8 cellular contexts compared by ENCODE assay signal in the genomic region with DNA sequence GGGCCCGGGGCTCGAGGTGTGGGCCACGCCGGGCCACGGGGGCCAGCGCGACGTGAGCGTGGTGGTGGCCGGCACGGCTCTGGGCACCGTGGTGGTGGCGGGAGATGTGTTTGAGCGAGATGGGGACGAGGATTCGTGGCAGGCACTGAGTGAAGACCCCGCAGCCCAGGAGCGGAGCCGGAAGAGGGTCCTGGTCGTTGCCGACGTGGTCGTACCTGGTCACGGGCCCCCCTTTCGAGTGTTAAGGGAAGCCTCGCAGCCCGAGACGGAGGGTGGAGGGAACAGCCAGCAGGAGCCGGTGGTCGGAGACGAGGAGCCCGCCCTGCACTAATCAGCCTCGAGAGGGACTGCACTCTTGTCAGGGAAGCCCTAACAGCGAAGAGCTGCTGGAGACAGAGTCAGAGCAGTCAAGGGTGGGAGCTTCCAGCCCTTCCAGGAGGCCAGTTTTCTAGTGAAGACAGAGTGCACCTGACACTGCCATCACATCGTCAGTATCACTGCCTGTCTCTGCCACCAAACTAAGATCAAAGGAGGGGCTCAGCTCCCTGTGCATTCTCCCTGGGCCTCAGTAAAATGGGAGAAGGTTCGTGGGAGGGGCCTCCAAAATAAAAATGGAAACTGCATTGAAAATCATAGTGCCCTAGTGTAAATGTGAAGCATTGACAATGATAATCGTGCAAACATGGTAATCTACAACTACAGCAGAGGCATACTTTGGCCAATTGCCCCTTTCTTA. TPM values are rescaled to one million over a fixed set of nuclear protein-coding genes. Genes with fewer than 3 reads are reported as not detected.
A peak's percentile ranks its signal among the peaks of the same experiment; 100 is the strongest.
DNase-seq lines count a peak whose midpoint lies in the region; ATAC-seq and TF ChIP-seq lines count a peak whose summit lies in the region.

No MANE protein-coding gene starts in this region.

- H3K4me1 Mint-ChIP-seq in T-cell = peaks cover 42 to 51% (median 45%) of the 10 kb centered on the region in 3 donors

- H3K9me3 ChIP-seq in GM23248 (ENCODE audit: low read depth) (no peaks in the 10 kb centered on the region), muscle layer of colon (ENCODE audit: low read length) (no peaks in the 10 kb centered on the region), aorta (ENCODE audit: control insufficient read depth, low read length) (no peaks in the 10 kb centered on the region)

- peaks cover 3% of the 10 kb centered on the region; the same call in 1 of the 2 replicates for H3K4me1 ChIP-seq in GM23248 (ENCODE audit: insufficient read depth)
- H3K4me1 ChIP-seq in muscle layer of colon (ENCODE audit: insufficient read depth, low read length) = peaks cover 19% of the 10 kb centered on the region
- no peaks in the 10 kb centered on the region for H3K4me1 ChIP-seq in aorta (ENCODE audit: control insufficient read depth in 1 of 2, insufficient read depth in 2 of 2, low read length in 2 of 2)

- H3K79me2 ChIP-seq in GM23248 (ENCODE audit: insufficient read depth) = peaks cover 5% of the 10 kb centered on the region; the same call in 1 of the 2 replicates

- H3K27me3 ChIP-seq in BJ (ENCODE audit: control insufficient read depth, insufficient read depth, low read length) (no peaks in the 10 kb centered on the region), GM23248 (replicated peaks; ENCODE audit: insufficient read depth) (no peaks in the 10 kb centered on the region), dorsolateral prefrontal cortex (no peaks in the 10 kb centered on the region), muscle layer of colon (ENCODE audit: control insufficient read depth in 1 of 2, insufficient read depth in 2 of 2, low read length in 2 of 2) (no peaks in the 10 kb centered on the region), aorta (ENCODE audit: control insufficient read depth in 1 of 2, insufficient read depth in 2 of 2, low read length in 1 of 2) (no peaks in the 10 kb centered on the region)

- ATAC-seq in T-cell (replicated peaks in 1 of 4) = no peak
- peak; percentile 9 for ATAC-seq in aorta (ENCODE audit: low FRiP score)
- no peak for ATAC-seq in left lobe of liver

- H3K36me3 ChIP-seq in BJ (ENCODE audit: control insufficient read depth, insufficient read depth, low read length) (no peaks in the 10 kb centered on the region), GM23248 (ENCODE audit: low read depth) (no peaks in the 10 kb centered on the region), muscle layer of colon (ENCODE audit: insufficient read depth, low read length) (peaks cover 11% of the 10 kb centered on the region), aorta (ENCODE audit: control insufficient read depth in 1 of 2, insufficient read depth in 2 of 2, low read length in 1 of 2) (no peaks in the 10 kb centered on the region)

- TF ChIP-seq CTCF in BJ (IDR thresholded peaks at IDR 0.05; ENCODE audit: insufficient read depth, low read depth, low read length) (0 out of 2 replicates have a peak, but pooled peaks have one; percentile 0), dorsolateral prefrontal cortex (IDR thresholded peaks at IDR 0.05 in 54 of 56, conservative IDR thresholded peaks at IDR 0.05 in 2 of 56; ENCODE audit: low read depth in 1 of 56, partially characterized antibody in 56 of 56) (peak in 1 of 56 donors; percentile 4)

- H2AFZ ChIP-seq in GM23248 = peak overlapping the region; percentile 95

- H4K20me1 ChIP-seq in GM23248 (ENCODE audit: insufficient read depth) = no peaks in the 10 kb centered on the region

- peak overlapping the region; percentile 94 for H3K9ac ChIP-seq in GM23248
- H3K9ac ChIP-seq in muscle layer of colon (ENCODE audit: low read length) = peak overlapping the region; percentile 93

- H3K4me2 ChIP-seq in GM23248 (ENCODE audit: unreplicated experiment) = peak overlapping the region; percentile 99

- no peaks in the 10 kb centered on the region for H3K9me2 ChIP-seq in GM23248 (ENCODE audit: insufficient read depth)

- 6 to 7% methylated on average over 37 of the region's 37 CpGs for WGBS in GM23248 (ENCODE audit: low coverage in 1 of 2, low lambda C conversion rate in 2 of 2, missing lambda C conversion rate in 2 of 2), 2 experiments
- WGBS in aorta, 2 donors = 2% methylated on average over 37 of the region's 37 CpGs

- H3K27ac ChIP-seq in GM23248 = no peak overlapping the region
- H3K27ac ChIP-seq in dorsolateral prefrontal cortex = peak overlapping the region in 57 of 59 donors; percentile 12 to 99 (median 95)
- H3K27ac ChIP-seq in muscle layer of colon (ENCODE audit: low read depth, low read length) = peak overlapping the region; percentile 98
- H3K27ac ChIP-seq in aorta (ENCODE audit: low read depth in 1 of 2, low read length in 2 of 2) = peak overlapping the region in 1 of 2 donors; percentile 60

- DNase-seq in BJ (ENCODE audit: low read depth) (no peak), GM23248 (peak; percentile 43), T-cell (peak in 16 of 34 experiments; percentile 1 to 32 (median 14)), dorsolateral prefrontal cortex (peak in 3 of 10 donors; percentile 12 to 31 (median 31)), aorta (no peak), left lobe of liver (ENCODE audit: low spot score) (no peak)
- DNase-seq in stimulated activated naive CD4-positive, alpha-beta T cell treated with Interleukin-2 at 50 U/mL for 16 hours (lab: John Stamatoyannopoulos, UW) = no peak

- intact Hi-C loops in dorsolateral prefrontal cortex (cut with DNase I) = loop anchor here (2.0 to 10.0 kb wide), 3 partner anchors 21 to 213 kb away; partner anchors contain the start of genes AP4M1 (in 2 of the 2), MCM7 (in 2 of the 2), LAMTOR4 (in 1 of the 2) and TRIM4 (in 1 of the 2)
- intact Hi-C loops in aorta (cut with DNase I) = loop anchor here in 1 of 2 donors (2.0 to 5.0 kb wide), 2 partner anchors 27 to 36 kb away; partner anchors contain the start of genes AP4M1 and MCM7

- H3K4me3 ChIP-seq in BJ (ENCODE audit: low read depth, low read length) (peak overlapping the region; percentile 77), GM23248 (peak overlapping the region; percentile 99), dorsolateral prefrontal cortex (peak overlapping the region; percentile 64 to 98 (median 93)), muscle layer of colon (ENCODE audit: low read depth in 1 of 2, low read length in 2 of 2) (peak overlapping the region; percentile 92 to 94), aorta (ENCODE audit: low read length in 2 of 2) (peak overlapping the region; percentile 50 to 80)

- POLR2A ChIA-PET in BJ (lab: Charles Lee) (no interaction called here), T-cell (lab: Charles Lee) (interaction anchor here (0.6 kb wide), 2 partner anchors 11 to 363 kb away, joined by 3 to 7 read pairs; no protein-coding TSS in a partner anchor)

- no peaks in the 10 kb centered on the region for H3K9me3 Mint-ChIP-seq in T-cell

- in situ Hi-C loops in GM23248 (cut with MboI) = no loop called here

- peaks cover 4% of the 10 kb centered on the region; the same call in 1 of the 2 replicates for H3F3A ChIP-seq in GM23248 (ENCODE audit: insufficient read depth)

- no peaks in the 10 kb centered on the region for H3K27me3 Mint-ChIP-seq in T-cell

- H3K36me3 Mint-ChIP-seq in T-cell = peaks cover 6% of the 10 kb centered on the region

- H3K27ac Mint-ChIP-seq in T-cell = peak overlapping the region; percentile 77 to 82

- CTCF ChIA-PET in BJ (lab: Yijun Ruan, JAX) (interaction anchor here (0.6 to 9.6 kb wide), 7 partner anchors 14 to 333 kb away, joined by 3 to 147 read pairs (median 4); partner anchors contain the start of gene PVRIG), T-cell (lab: Charles Lee) (interaction anchor here (0.6 to 1.3 kb wide), 6 partner anchors 21 to 353 kb away, joined by 3 to 5 read pairs (median 4); partner anchors contain the start of gene LAMTOR4 (in 1 of the 2))

- H3K4me3 Mint-ChIP-seq in T-cell = peak overlapping the region; percentile 78 to 100 (median 98)

RNA-seq across cellular contexts. Expression of gene MBLAC1, which starts 1.3 kb away (rescaled TPM):
- polyA plus RNA-seq in BJ (2011; rRNA removed) = 1.2 and 1.6 TPM in 2 replicates
- polyA minus RNA-seq in BJ (2011; rRNA and poly(A)+ RNA removed) = 0.41 and 0.62 TPM in 2 replicates
- total RNA-seq in GM23248 (2014; rRNA removed; shearing (Covaris generic)) = 0.43 and 1.9 TPM in 2 replicates
- 1.3 TPM in 2 replicates for polyA plus RNA-seq in GM23248 (2016; fragmentation: Nextera tagmentation; extraction: Ambion mirVana)
- total RNA-seq in T-cell = 1 to 10 TPM; 3.2 to 8.6 (median 5.3) TPM
- total RNA-seq in dorsolateral prefrontal cortex = 10 to 100 TPM in 78 of 120 experiments, 1 to 10 TPM in 42; 5.6 to 16.5 (median 11.0) TPM
- 1 to 10 TPM; 1.8 to 1.9 TPM for total RNA-seq in aorta
- 1 to 10 TPM; 1.4 to 2.3 TPM for polyA plus RNA-seq in aorta
- total RNA-seq in left lobe of liver = 0.78 TPM

RNA-seq across cellular contexts. Expression of gene CNPY4, which starts 8.6 kb away (rescaled TPM):
- 20.9 and 23.5 TPM in 2 replicates for polyA plus RNA-seq in BJ (2011; rRNA removed)
- 6.5 and 10.8 TPM in 2 replicates for polyA minus RNA-seq in BJ (2011; rRNA and poly(A)+ RNA removed)
- total RNA-seq in GM23248 (2014; rRNA removed; shearing (Covaris generic)) = 26.2 and 37.8 TPM in 2 replicates
- polyA plus RNA-seq in GM23248 (2016; fragmentation: Nextera tagmentation; extraction: Ambion mirVana) = 26.9 and 29.9 TPM in 2 replicates
- total RNA-seq in T-cell = 10 to 100 TPM; 23.9 to 90.0 (median 79.6) TPM
- total RNA-seq in dorsolateral prefrontal cortex = 10 to 100 TPM in 119 of 120 experiments, 1 to 10 TPM in 1; 9.7 to 27.8 (median 16.8) TPM
- 10 to 100 TPM; 14.0 to 29.5 TPM for total RNA-seq in aorta
- 10 to 100 TPM; 17.2 to 35.0 TPM for polyA plus RNA-seq in aorta
- total RNA-seq in left lobe of liver = 2.4 TPM

RNA-seq across cellular contexts. Expression of gene TAF6, which starts 8.9 kb away (rescaled TPM):
- 18.2 and 39.5 TPM in 2 replicates for polyA plus RNA-seq in BJ (2011; rRNA removed)
- 17.7 and 19.2 TPM in 2 replicates for polyA minus RNA-seq in BJ (2011; rRNA and poly(A)+ RNA removed)
- total RNA-seq in GM23248 (2014; rRNA removed; shearing (Covaris generic)) = 40.5 and 69.8 TPM in 2 replicates
- 53.0 and 55.2 TPM in 2 replicates for polyA plus RNA-seq in GM23248 (2016; fragmentation: Nextera tagmentation; extraction: Ambion mirVana)
- 10 to 100 TPM; 44.1 to 73.5 (median 61.3) TPM for total RNA-seq in T-cell
- 10 to 100 TPM; 46.6 to 98.0 (median 72.6) TPM for total RNA-seq in dorsolateral prefrontal cortex
- total RNA-seq in aorta = 10 to 100 TPM; 31.7 to 38.7 TPM
- 10 to 100 TPM; 24.2 to 39.3 TPM for polyA plus RNA-seq in aorta
- 14.9 TPM for total RNA-seq in left lobe of liver

RNA-seq across cellular contexts. Expression of gene LAMTOR4, which starts 20.7 kb away (rescaled TPM):
- polyA plus RNA-seq in BJ (2011; rRNA removed) (125 and 193 TPM in 2 replicates), GM23248 (2016; fragmentation: Nextera tagmentation; extraction: Ambion mirVana) (92.2 and 96.7 TPM in 2 replicates), aorta (100 to 1,000 TPM; 267 to 310 TPM)
- polyA minus RNA-seq in BJ (2011; rRNA and poly(A)+ RNA removed) = 29.0 and 41.1 TPM in 2 replicates
- 49.4 and 54.0 TPM in 2 replicates for total RNA-seq in GM23248 (2014; rRNA removed; shearing (Covaris generic))
- total RNA-seq in T-cell (100 to 1,000 TPM; 140 to 216 (median 187) TPM), dorsolateral prefrontal cortex (100 to 1,000 TPM in 106 of 120 experiments, 10 to 100 TPM in 14; 88.6 to 150 (median 113) TPM), aorta (100 to 1,000 TPM in 1 of 2 donors, 10 to 100 TPM in 1; 80.2 to 104 TPM), left lobe of liver (40.9 TPM)

RNA-seq across cellular contexts. Expression of gene AP4M1, which starts 26.6 kb away (rescaled TPM):
- polyA plus RNA-seq in BJ (2011; rRNA removed) (14.3 and 15.2 TPM in 2 replicates), GM23248 (2016; fragmentation: Nextera tagmentation; extraction: Ambion mirVana) (18.7 and 19.4 TPM in 2 replicates), aorta (10 to 100 TPM in 1 of 2 donors, 1 to 10 TPM in 1; 8.1 to 60.9 TPM)
- polyA minus RNA-seq in BJ (2011; rRNA and poly(A)+ RNA removed) = 9.2 and 14.1 TPM in 2 replicates
- total RNA-seq in GM23248 (2014; rRNA removed; shearing (Covaris generic)) = 13.7 and 16.2 TPM in 2 replicates
- total RNA-seq in T-cell (10 to 100 TPM in 3 of 5 donors, 1 to 10 TPM in 2; 5.5 to 18.7 (median 11.6) TPM), dorsolateral prefrontal cortex (10 to 100 TPM; 11.3 to 28.4 (median 19.5) TPM), aorta (10 to 100 TPM; 14.9 to 20.5 TPM), left lobe of liver (4.5 TPM)
